8 cellular contexts compared by ENCODE assay signal in the genomic region with DNA sequence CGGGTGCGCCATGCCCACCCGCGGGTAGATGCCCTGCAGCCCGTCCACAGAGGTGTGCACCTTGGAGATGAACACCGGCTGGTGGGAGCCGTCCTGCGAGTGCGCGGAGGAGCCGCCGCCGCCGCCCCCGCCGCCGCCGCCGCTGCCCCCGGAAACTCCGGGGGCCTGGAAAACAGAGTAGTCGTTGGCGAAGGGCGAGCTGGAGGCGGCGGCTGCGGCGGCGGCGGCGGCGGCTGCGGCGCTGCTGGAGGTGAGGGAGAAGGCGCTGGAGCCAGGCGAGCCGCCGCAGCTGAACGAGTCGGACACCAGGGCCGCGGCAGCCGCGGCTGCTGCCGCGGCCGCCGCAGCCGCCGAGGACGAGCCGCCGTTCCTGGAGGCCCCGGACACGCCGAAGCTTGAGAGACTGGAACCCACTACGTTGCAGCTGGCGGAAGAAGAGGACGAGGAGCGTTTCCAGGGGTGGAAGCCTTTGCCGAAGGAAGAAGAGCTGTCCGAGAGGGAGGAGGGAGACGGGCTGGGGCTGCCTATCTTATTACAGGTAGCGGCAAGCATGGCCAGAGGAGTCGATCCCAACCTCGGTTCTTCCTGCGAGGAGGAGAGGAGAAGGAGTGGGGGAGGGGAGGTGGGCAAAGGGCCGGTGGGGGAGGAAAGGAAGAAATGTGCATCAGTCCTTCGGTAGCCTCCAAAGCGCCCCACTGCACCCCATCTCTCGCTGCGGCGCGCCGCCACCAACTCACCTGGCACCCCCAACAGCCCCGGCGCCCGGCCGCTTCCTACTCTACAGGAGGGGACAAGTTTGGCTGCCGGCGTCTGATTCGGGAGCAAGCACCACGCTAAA. TPM values are rescaled to one million over a fixed set of nuclear protein-coding genes. Genes with fewer than 3 reads are reported as not detected.
DNase-seq lines count a peak whose midpoint lies in the region; ATAC-seq and TF ChIP-seq lines count a peak whose summit lies in the region.

No MANE protein-coding gene starts in this region.

- peaks cover 34% of the 10 kb centered on the region for H3K4me1 Mint-ChIP-seq in endothelial cell (ENCODE audit: unreplicated experiment)

- no peaks in the 10 kb centered on the region for H3K9me3 Mint-ChIP-seq in endothelial cell (ENCODE audit: unreplicated experiment)

- peak; percentile 26 to 91 (median 88) for DNase-seq in NCI-H1417 (lab: John Stamatoyannopoulos, UW)
- DNase-seq in NCI-H1417 treated with DMSO at 0.1 percent for 48 hours (lab: John Stamatoyannopoulos, UW): no peak
- DNase-seq in NCI-H748 (lab: John Stamatoyannopoulos, UW; ENCODE audit: unreplicated experiment): peak; percentile 71
- peak; percentile 54 for DNase-seq in endothelial cell (ENCODE audit: low spot score)
- DNase-seq in omental fat pad (ENCODE audit: low spot score): no peak
- no peak for DNase-seq in anterior cingulate cortex (lab: John Stamatoyannopoulos, UW)
- no peak for DNase-seq in inferior parietal cortex (ENCODE audit: extremely low spot score)

- no peaks in the 10 kb centered on the region for H3K36me3 Mint-ChIP-seq in endothelial cell (ENCODE audit: low read depth, unreplicated experiment)

- H3K27ac Mint-ChIP-seq in endothelial cell (ENCODE audit: unreplicated experiment): no peak overlapping the region

- ATAC-seq in omental fat pad (ENCODE audit: low FRiP score) (peak; percentile 26), HG03378 (IDR thresholded peaks at IDR 0.05; ENCODE audit: unreplicated experiment) (no peak)

- no peak for TF ChIP-seq CTCF in endothelial cell (IDR thresholded peaks at IDR 0.05; ENCODE audit: unreplicated experiment)
- no peak for TF ChIP-seq CTCF in omental fat pad (IDR thresholded peaks at IDR 0.05)

- H3K27me3 Mint-ChIP-seq in endothelial cell (ENCODE audit: unreplicated experiment): peaks cover 13% of the 10 kb centered on the region

- peak overlapping the region; percentile 93 for H3K4me3 Mint-ChIP-seq in endothelial cell (ENCODE audit: unreplicated experiment)

RNA-seq across cellular contexts. Expression of a gene that starts 1.3 kb away (rescaled TPM):
- total RNA-seq in endothelial cell (ENCODE audit: unreplicated experiment): 0.82 TPM
- not detected for total RNA-seq in omental fat pad

Comparison
In these comparisons a context has a peak if more than half of its experiments do, and no peak if none do; other contexts are left out.
1. DNase-seq: peak in NCI-H1417 (3 of 3), NCI-H748 (single experiment) and endothelial cell (single experiment); none in NCI-H1417 treated with DMSO at 0.1 percent for 48 hours (single experiment), omental fat pad (single experiment), anterior cingulate cortex (0 of 58) and inferior parietal cortex (single experiment).